Comparison of ENCODE assay signal across 21 cellular contexts in the genomic region with DNA sequence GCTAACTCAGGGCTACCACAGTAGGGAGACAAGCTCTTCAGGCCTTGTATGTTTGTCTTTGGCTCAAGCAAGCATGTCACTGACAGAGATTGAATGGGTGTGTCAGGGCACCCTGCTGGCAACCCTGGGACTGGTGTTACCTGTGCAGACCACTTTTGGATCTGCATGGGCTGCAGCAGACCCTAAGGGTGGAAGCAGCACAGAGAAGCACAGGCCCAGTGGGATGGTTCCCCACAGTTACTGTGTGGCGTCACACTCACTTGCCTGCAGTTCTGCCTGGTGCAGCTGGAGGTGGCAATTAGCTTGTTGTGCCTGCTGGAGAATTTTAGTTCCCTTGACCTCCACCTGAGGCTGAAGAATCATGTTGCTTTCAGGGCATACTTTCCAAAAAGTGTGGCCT. TPM values are rescaled to one million over a fixed set of nuclear protein-coding genes. Genes with fewer than 3 reads are reported as not detected.
DNase-seq lines count a peak whose midpoint lies in the region; ATAC-seq and TF ChIP-seq lines count a peak whose summit lies in the region.
"Had no signal": no experiment of that assay in that cellular context is flagged by ENCODE, and none has a peak within 500 bp of the region (broad histone marks: within the 10 kb centered on the region; RNA-seq: fewer than 3 reads in every experiment).

No MANE protein-coding gene starts in this region.

- no peaks in the 10 kb centered on the region for H3K9me3 ChIP-seq in neuronal stem cell (replicated peaks in 1 of 2; ENCODE audit: control insufficient read depth in 2 of 2, insufficient read depth in 1 of 2, low read depth in 1 of 2, low read length in 2 of 2)
- H3K9me3 ChIP-seq in sigmoid colon: no peaks in the 10 kb centered on the region
- no peaks in the 10 kb centered on the region for H3K9me3 ChIP-seq in aorta (ENCODE audit: control insufficient read depth, low read length)
- no peaks in the 10 kb centered on the region for H3K9me3 ChIP-seq in gastrocnemius medialis
- H3K9me3 ChIP-seq: Caco-2 had no signal

- H4K20me1 ChIP-seq in GM23338 (replicated peaks; ENCODE audit: insufficient read depth): no peaks in the 10 kb centered on the region

- H3K23ac ChIP-seq in neuronal stem cell (ENCODE audit: low read depth, low read length, poor library complexity): no peak overlapping the region

- no peak overlapping the region for H2BK15ac ChIP-seq in neuronal stem cell (ENCODE audit: low read length)

- H3K27me3 ChIP-seq in neuronal stem cell (ENCODE audit: control insufficient read depth in 3 of 3, insufficient read depth in 3 of 3, low read depth in 1 of 3, low read length in 3 of 3): peaks cover 0 to 11% (median 0%) of the 10 kb centered on the region in 3 experiments
- H3K27me3 ChIP-seq in sigmoid colon: no peaks in the 10 kb centered on the region
- no peaks in the 10 kb centered on the region for H3K27me3 ChIP-seq in aorta (ENCODE audit: control insufficient read depth in 1 of 2, insufficient read depth in 2 of 2, low read length in 1 of 2)
- no peaks in the 10 kb centered on the region for H3K27me3 ChIP-seq in gastrocnemius medialis
- no peaks in the 10 kb centered on the region for H3K27me3 ChIP-seq in GM23338 (ENCODE audit: insufficient read depth)

- no CpG with 5 or more reads among the region's 1 CpG for WGBS in neuronal stem cell (ENCODE audit: extremely low coverage in 2 of 2, insufficient read length in 2 of 2, insufficient replicate concordance in 1 of 2), 2 donors
- 97 to 100% methylated on average over 1 of the region's 1 CpG for WGBS in sigmoid colon, 2 donors
- 87 to 96% methylated on average over 1 of the region's 1 CpG for WGBS in aorta, 2 donors

- no peak overlapping the region for H3K27ac Mint-ChIP-seq in GM23338
- H3K27ac Mint-ChIP-seq: B cell; CD4-positive, alpha-beta T cell; CD8-positive, alpha-beta T cell had no signal

- no peak overlapping the region for H2BK12ac ChIP-seq in neuronal stem cell (ENCODE audit: low read length)

- intact Hi-C loops in sigmoid colon (cut with DNase I): loop anchor here (2.0 to 10.0 kb wide), 4 partner anchors 89 to 563 kb away; a partner anchor contains a TSS
- intact Hi-C loops in aorta (cut with DNase I): no loop called here
- intact Hi-C loops in gastrocnemius medialis (cut with DNase I; ENCODE audit: low total_unique reads): loop anchor here (5.0 kb wide), 2 partner anchors 88 to 563 kb away; no protein-coding TSS in a partner anchor

- TF ChIP-seq CTCF in sigmoid colon (IDR thresholded peaks at IDR 0.05) (no peak), gastrocnemius medialis (IDR thresholded peaks at IDR 0.05 in 4 of 5, conservative IDR thresholded peaks at IDR 0.05 in 1 of 5) (no peak), GM23338 (conservative IDR thresholded peaks at IDR 0.05; ENCODE audit: low read depth in 2 of 2) (no peak)

- H3K4me2 ChIP-seq in neuronal stem cell (ENCODE audit: insufficient read depth, low read length, poor library complexity, severe bottlenecking): no peak overlapping the region
- no peak overlapping the region for H3K4me2 ChIP-seq in GM23338
- H3K4me2 ChIP-seq: BLaER1 treated with 17β-estradiol and CSF1 and Interleukin-3, amounts not matched to agents 10 nM and 100 nM had no signal

- DNase-seq in neuronal stem cell (ENCODE audit: low spot score) (no peak), sigmoid colon (peak; percentile 29), aorta (peak; percentile 27 to 42), gastrocnemius medialis (no peak), AG20443 (ENCODE audit: low spot score) (no peak), GM23338 (ENCODE audit: low spot score) (no peak)
- DNase-seq: 8988T; ACHN; AML-193; Caco-2; Calu3; CD4-positive, alpha-beta T cell; CD8-positive, alpha-beta T cell; DMS79 treated with DMSO at 0.1 percent for 48 hours; GF-D8 had no signal

- H3K4me3 ChIP-seq in neuronal stem cell (ENCODE audit: low read length in 2 of 2) (no peak overlapping the region), sigmoid colon (no peak overlapping the region), aorta (ENCODE audit: low read length in 2 of 2) (no peak overlapping the region), gastrocnemius medialis (no peak overlapping the region), GM23338 (no peak overlapping the region)
- H3K4me3 ChIP-seq: BLaER1 treated with 17β-estradiol and CSF1 and Interleukin-3, amounts not matched to agents 10 nM and 100 nM had no signal

- H3K18ac ChIP-seq in neuronal stem cell (ENCODE audit: low read length): no peak overlapping the region

- H4K91ac ChIP-seq in neuronal stem cell (ENCODE audit: low read depth, low read length, poor library complexity): no peak overlapping the region

- H3K14ac ChIP-seq in neuronal stem cell (ENCODE audit: low read length): no peak overlapping the region

- H2BK5ac ChIP-seq in neuronal stem cell (ENCODE audit: low read length): peak overlapping the region; percentile 53

- H3K27me3 Mint-ChIP-seq in GM23338 (ENCODE audit: insufficient read depth, low read depth, poor library complexity): peaks cover 1% of the 10 kb centered on the region
- H3K27me3 Mint-ChIP-seq: B cell; CD4-positive, alpha-beta T cell had no signal

- no peaks in the 10 kb centered on the region for H3K4me1 ChIP-seq in neuronal stem cell (ENCODE audit: control insufficient read depth in 2 of 2, insufficient read depth in 1 of 2, low read depth in 1 of 2, low read length in 2 of 2)
- H3K4me1 ChIP-seq in sigmoid colon: peaks cover 0 to 8% (median 6%) of the 10 kb centered on the region in 4 donors
- no peaks in the 10 kb centered on the region for H3K4me1 ChIP-seq in aorta (ENCODE audit: control insufficient read depth in 1 of 2, insufficient read depth in 2 of 2, low read length in 2 of 2)
- H3K4me1 ChIP-seq in gastrocnemius medialis: peaks cover 0 to 8% of the 10 kb centered on the region in 2 donors
- H3K4me1 ChIP-seq in GM23338 (ENCODE audit: insufficient read depth): no peaks in the 10 kb centered on the region
- H3K4me1 ChIP-seq: Caco-2 had no signal

- in situ Hi-C loops in gastrocnemius medialis (cut with MboI; ENCODE audit: low sequenced_read_pairs in 4 of 4): loop anchor here in 1 of 4 donors (25.0 kb wide), 1 partner anchor 518 kb away; a partner anchor contains a TSS

- H3F3A ChIP-seq in GM23338 (replicated peaks; ENCODE audit: low read depth): no peaks in the 10 kb centered on the region

- TF ChIP-seq POLR2A in sigmoid colon (IDR thresholded peaks at IDR 0.05) (no peak), gastrocnemius medialis (IDR thresholded peaks at IDR 0.05) (no peak)

- H3K9me3 Mint-ChIP-seq in GM23338: no peaks in the 10 kb centered on the region
- H3K9me3 Mint-ChIP-seq: CD4-positive, alpha-beta T cell; CD8-positive, alpha-beta T cell had no signal

- H2AFZ ChIP-seq in neuronal stem cell (ENCODE audit: low read length) (no peak overlapping the region), GM23338 (no peak overlapping the region)

- TF ChIP-seq EP300 in sigmoid colon (IDR thresholded peaks at IDR 0.05): no peak

- H2AK5ac ChIP-seq in neuronal stem cell (ENCODE audit: low read depth, low read length): no peak overlapping the region

- no peak overlapping the region for H4K8ac ChIP-seq in neuronal stem cell (ENCODE audit: low read depth, low read length)

- H3K4ac ChIP-seq in neuronal stem cell (ENCODE audit: low read length): no peak overlapping the region

- H3K4me3 Mint-ChIP-seq in GM23338: no peak overlapping the region
- H3K4me3 Mint-ChIP-seq: B cell; CD4-positive, alpha-beta T cell; CD8-positive, alpha-beta T cell had no signal

- H2BK120ac ChIP-seq in neuronal stem cell (ENCODE audit: low read depth, low read length): no peak overlapping the region

- no peak overlapping the region for H3K27ac ChIP-seq in neuronal stem cell (replicated peaks; ENCODE audit: low read length)
- no peak overlapping the region for H3K27ac ChIP-seq in sigmoid colon
- H3K27ac ChIP-seq in aorta (ENCODE audit: low read depth in 1 of 2, low read length in 2 of 2): no peak overlapping the region
- no peak overlapping the region for H3K27ac ChIP-seq in gastrocnemius medialis
- H3K27ac ChIP-seq in GM23338 (ENCODE audit: low read depth): no peak overlapping the region
- H3K27ac ChIP-seq: BLaER1 treated with 17β-estradiol and CSF1 and Interleukin-3, amounts not matched to agents 10 nM and 100 nM; C4-2B had no signal

- H3K36me3 ChIP-seq in neuronal stem cell (replicated peaks in 1 of 2; ENCODE audit: control insufficient read depth in 2 of 2, insufficient read depth in 2 of 2, low read length in 2 of 2) (peaks cover 0 to 2% of the 10 kb centered on the region in 2 donors), sigmoid colon (no peaks in the 10 kb centered on the region), aorta (ENCODE audit: control insufficient read depth in 1 of 2, insufficient read depth in 2 of 2, low read length in 1 of 2) (no peaks in the 10 kb centered on the region), gastrocnemius medialis (no peaks in the 10 kb centered on the region), GM23338 (ENCODE audit: insufficient read depth) (no peaks in the 10 kb centered on the region)
- H3K36me3 ChIP-seq: BLaER1 treated with 17β-estradiol and CSF1 and Interleukin-3, amounts not matched to agents 10 nM and 100 nM had no signal

- no peaks in the 10 kb centered on the region for H3K79me2 ChIP-seq in GM23338 (replicated peaks; ENCODE audit: insufficient read depth)

- H3K4me1 Mint-ChIP-seq in GM23338: peaks cover 4% of the 10 kb centered on the region; the same call in 2 of the 3 replicates

- H3K9ac ChIP-seq in neuronal stem cell (ENCODE audit: low read depth, low read length, poor library complexity): no peak overlapping the region
- H3K9ac ChIP-seq: BLaER1 treated with 17β-estradiol and CSF1 and Interleukin-3, amounts not matched to agents 10 nM and 100 nM had no signal

- H3K79me1 ChIP-seq in neuronal stem cell (ENCODE audit: low read depth, low read length): no peaks in the 10 kb centered on the region

- ATAC-seq in aorta (ENCODE audit: low FRiP score) (no peak), gastrocnemius medialis (no peak), GM23338 (no peak)
- ATAC-seq: CD8-positive, alpha-beta T cell had no signal

- no peaks in the 10 kb centered on the region for H3K9me2 ChIP-seq in GM23338 (ENCODE audit: insufficient read depth)

- 0 out of 3 replicates have a peak, but pooled peaks cover 3% of the 10 kb centered on the region for H3K36me3 Mint-ChIP-seq in GM23338 (ENCODE audit: low read depth)

RNA-seq across cellular contexts. Expression of a gene that starts 46.0 kb away (rescaled TPM):
- 13.2 TPM for polyA plus RNA-seq in neuronal stem cell (2013, experiment 1 of 2)
- 13.2 TPM for polyA plus RNA-seq in neuronal stem cell (2013, experiment 2 of 2)
- total RNA-seq in sigmoid colon (1 to 10 TPM in 3 of 4 donors, under 1 TPM in 1; 0.55 to 3.8 (median 2.6) TPM), aorta (10 to 100 TPM in 1 of 2 donors, 1 to 10 TPM in 1; 8.0 to 13.5 TPM), gastrocnemius medialis (1 to 10 TPM in 3 of 4 donors, under 1 TPM in 1; 0.56 to 2.2 (median 1.3) TPM)
- polyA plus RNA-seq in sigmoid colon (1 to 10 TPM; 1.8 to 4.2 (median 2.3) TPM), aorta (1 to 10 TPM; 2.6 to 4.8 TPM), GM23338 (2016; fragmentation: Nextera tagmentation; extraction: Ambion mirVana) (2.7 and 2.9 TPM in 2 replicates)
- total RNA-seq in GM23338 (2014; rRNA removed; shearing (Covaris generic)): 5.9 and 7.8 TPM in 2 replicates

RNA-seq across cellular contexts. Expression of a gene that starts 50.1 kb away (rescaled TPM):
- polyA plus RNA-seq in neuronal stem cell (2013, experiment 1 of 2): 0.01 TPM
- 0.03 TPM for polyA plus RNA-seq in neuronal stem cell (2013, experiment 2 of 2)
- total RNA-seq in sigmoid colon: not detected
- under 1 TPM in 1 of 3 donors, not detected in 2; 0.03 TPM for polyA plus RNA-seq in sigmoid colon
- not detected for total RNA-seq in aorta
- polyA plus RNA-seq in aorta: not detected
- not detected for total RNA-seq in gastrocnemius medialis
- total RNA-seq in GM23338 (2014; rRNA removed; shearing (Covaris generic)): 0.49 and 0.62 TPM in 2 replicates
- polyA plus RNA-seq in GM23338 (2016; fragmentation: Nextera tagmentation; extraction: Ambion mirVana): 0.10 and 0.24 TPM in 2 replicates
- total RNA-seq: A673; Caco-2; Calu3; CD8-positive, alpha-beta T cell had no signal
- polyA plus RNA-seq: AG04450, BJ had no signal

Comparison
In these comparisons a context has a peak if more than half of its experiments do, and no peak if none do; other contexts are left out.
1. DNase-seq: peak in sigmoid colon (single experiment) and aorta (2 of 2); none in neuronal stem cell (single experiment), gastrocnemius medialis (0 of 2), AG20443 (single experiment) and GM23338 (single experiment).
2. intact Hi-C loops: an anchor here in sigmoid colon (2.0 to 10.0 kb wide) and gastrocnemius medialis (5.0 kb wide); none called in aorta.